12 cellular contexts compared by ENCODE assay signal in the genomic region with DNA sequence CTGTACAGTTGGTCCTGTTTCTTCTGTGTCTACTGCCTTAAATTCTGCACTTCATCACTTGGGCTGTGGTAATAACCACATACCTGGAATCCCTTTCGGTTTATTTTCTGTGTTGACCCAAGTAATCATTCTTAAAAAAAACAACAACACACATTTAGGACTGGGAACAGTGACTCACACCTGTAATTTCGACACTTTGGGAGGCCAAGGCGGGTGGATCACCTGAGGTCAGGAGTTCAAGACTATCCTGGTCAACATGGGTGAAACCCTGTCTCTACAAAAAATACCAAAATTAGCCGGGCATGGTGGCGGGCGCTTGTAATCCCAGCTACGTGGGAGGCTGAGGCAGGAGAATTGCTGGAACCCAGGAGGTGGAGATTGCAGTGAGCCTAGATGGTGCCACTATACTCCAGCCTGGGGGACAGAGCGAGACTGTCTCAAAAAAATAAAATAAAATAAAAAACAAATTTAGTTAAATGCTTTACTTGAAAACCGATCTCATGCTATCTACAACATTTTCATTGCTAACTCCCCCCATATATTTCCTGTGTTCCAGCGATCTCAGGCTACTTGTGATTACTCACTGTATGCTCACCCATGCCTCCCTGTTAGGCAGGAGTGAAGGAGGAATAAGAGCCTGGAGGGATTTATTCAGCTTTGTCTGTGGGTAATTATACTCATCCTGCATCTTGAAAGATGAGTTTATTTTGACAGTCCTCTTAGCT. TPM values are rescaled to one million over a fixed set of nuclear protein-coding genes. Genes with fewer than 3 reads are reported as not detected.
A peak's percentile ranks its signal among the peaks of the same experiment; 100 is the strongest.
DNase-seq lines count a peak whose midpoint lies in the region; ATAC-seq and TF ChIP-seq lines count a peak whose summit lies in the region.
"Had no signal": no experiment of that assay in that cellular context is flagged by ENCODE, and none has a peak within 500 bp of the region (broad histone marks: within the 10 kb centered on the region; RNA-seq: fewer than 3 reads in every experiment).

No MANE protein-coding gene starts in this region.

- H2AFZ ChIP-seq in trophoblast cell (ENCODE audit: insufficient read depth, low read length, poor library complexity), result no peak overlapping the region

- no peak overlapping the region for H2BK12ac ChIP-seq in trophoblast cell (ENCODE audit: low read length)

- H3K23ac ChIP-seq in trophoblast cell (ENCODE audit: low read length), result no peak overlapping the region

- H3K4ac ChIP-seq in trophoblast cell (ENCODE audit: low read depth, low read length), result peak overlapping the region; percentile 14

- no CpG with 5 or more reads among the region's 10 CpGs for WGBS in trophoblast cell (ENCODE audit: extremely low coverage, insufficient coverage, insufficient read length)

- no peak overlapping the region for H3K9ac ChIP-seq in trophoblast cell (ENCODE audit: low read length)

- H4K8ac ChIP-seq in trophoblast cell (ENCODE audit: low read depth, low read length), result no peak overlapping the region

- no peak overlapping the region for H4K12ac ChIP-seq in trophoblast cell (ENCODE audit: low read depth, low read length)

- DNase-seq in HCEC 1CT, result peak; percentile 80
- peak; percentile 90 for DNase-seq in RPMI7951 (ENCODE audit: low read depth)
- DNase-seq in epithelial cell of esophagus (ENCODE audit: low read depth), result peak; percentile 91
- DNase-seq in trophoblast cell, result peak; percentile 84 to 95
- DNase-seq in NCI-H128 (lab: John Stamatoyannopoulos, UW; ENCODE audit: unreplicated experiment), result no peak
- no peak for DNase-seq in GOT3 (lab: John Stamatoyannopoulos, UW)
- DNase-seq: activated T-cell treated with anti-CD3 and anti-CD28 coated beads, Interleukin-2, amount 50 U/mL, for 4 hours; NCI-H2029; stimulated activated CD4-positive, alpha-beta T cell treated with anti-CD3 and anti-CD28 coated beads, Interleukin-1b, Interleukin-23, amount 100 ng/mL, for 48 hours; stimulated activated naive B cell treated with anti-CD40 and anti-IgM and Interleukin-4, amounts not matched to agents 10 μg/mL and 1 μg/mL and 100 μg/mL, for 72 hours had no signal

- ATAC-seq in HG02852 (IDR thresholded peaks at IDR 0.05; ENCODE audit: unreplicated experiment) (no peak), HG02973 (IDR thresholded peaks at IDR 0.05; ENCODE audit: unreplicated experiment) (no peak)
- ATAC-seq: activated T-cell treated with anti-CD3 and anti-CD28 coated beads, Interleukin-2, amount 50 U/mL, for 4 hours; stimulated activated naive B cell treated with anti-CD40 and anti-IgM and Interleukin-4, amounts not matched to agents 10 μg/mL and 1 μg/mL and 100 μg/mL, for 72 hours had no signal

- H4K91ac ChIP-seq in trophoblast cell (ENCODE audit: low read depth, low read length), result no peak overlapping the region

- peaks cover 3% of the 10 kb centered on the region for H3K9me3 ChIP-seq in trophoblast cell (ENCODE audit: insufficient read depth, low read depth, low read length)

- no peaks in the 10 kb centered on the region for H3K27me3 ChIP-seq in trophoblast cell (ENCODE audit: insufficient read depth, low read length)

- no peak overlapping the region for H3K14ac ChIP-seq in trophoblast cell (ENCODE audit: low read length)

- peaks cover 2 to 6% of the 10 kb centered on the region in 2 experiments for H3K36me3 ChIP-seq in trophoblast cell (ENCODE audit: control insufficient read depth in 1 of 2, insufficient read depth in 2 of 2, low read length in 2 of 2)

- peaks cover 11% of the 10 kb centered on the region for H3K79me2 ChIP-seq in trophoblast cell (ENCODE audit: control insufficient read depth, insufficient read depth, low read length, poor library complexity)

- H3K4me1 ChIP-seq in trophoblast cell (ENCODE audit: control insufficient read depth in 1 of 2, insufficient read depth in 2 of 2, low read length in 2 of 2), result peaks cover 11 to 16% of the 10 kb centered on the region in 2 experiments

- no peak overlapping the region for H3K18ac ChIP-seq in trophoblast cell (ENCODE audit: low read length)

- H2BK5ac ChIP-seq in trophoblast cell (ENCODE audit: low read depth, low read length, poor library complexity), result no peak overlapping the region

- no peak overlapping the region for H2AK5ac ChIP-seq in trophoblast cell (ENCODE audit: low read length)

- no peak overlapping the region for H2BK120ac ChIP-seq in trophoblast cell (ENCODE audit: insufficient read depth, low read length, poor library complexity)

- H3K79me1 ChIP-seq in trophoblast cell (ENCODE audit: low read length), result peaks cover 2% of the 10 kb centered on the region

- H3K4me3 ChIP-seq in epithelial cell of esophagus (ENCODE audit: low read length) (no peak overlapping the region), trophoblast cell (ENCODE audit: low read depth, low read length) (no peak overlapping the region)

- no peak overlapping the region for H3K4me2 ChIP-seq in trophoblast cell (ENCODE audit: low read length)

- no peak for TF ChIP-seq CTCF in epithelial cell of esophagus (IDR thresholded peaks at IDR 0.05; ENCODE audit: insufficient read depth, low read depth, low read length, missing control alignments)

- H3K27ac ChIP-seq in trophoblast cell (ENCODE audit: low read depth, low read length), result no peak overlapping the region

RNA-seq across cellular contexts. Expression of gene ACSL3, which starts 18.2 kb away (rescaled TPM):
- total RNA-seq in RPMI7951 (2014; rRNA removed; shearing (Covaris generic)), result 168 and 183 TPM in 2 replicates
- 119 and 124 TPM in 2 replicates for polyA plus RNA-seq in trophoblast cell (2013)

Comparison
In these comparisons a context has a peak if more than half of its experiments do, and no peak if none do; other contexts are left out.
1. DNase-seq: peak in HCEC 1CT (single experiment), RPMI7951 (single experiment), epithelial cell of esophagus (single experiment) and trophoblast cell (2 of 2); none in NCI-H128 (single experiment) and GOT3 (single experiment).